Comparison of ENCODE assay signal across 8 cellular contexts in the genomic region with DNA sequence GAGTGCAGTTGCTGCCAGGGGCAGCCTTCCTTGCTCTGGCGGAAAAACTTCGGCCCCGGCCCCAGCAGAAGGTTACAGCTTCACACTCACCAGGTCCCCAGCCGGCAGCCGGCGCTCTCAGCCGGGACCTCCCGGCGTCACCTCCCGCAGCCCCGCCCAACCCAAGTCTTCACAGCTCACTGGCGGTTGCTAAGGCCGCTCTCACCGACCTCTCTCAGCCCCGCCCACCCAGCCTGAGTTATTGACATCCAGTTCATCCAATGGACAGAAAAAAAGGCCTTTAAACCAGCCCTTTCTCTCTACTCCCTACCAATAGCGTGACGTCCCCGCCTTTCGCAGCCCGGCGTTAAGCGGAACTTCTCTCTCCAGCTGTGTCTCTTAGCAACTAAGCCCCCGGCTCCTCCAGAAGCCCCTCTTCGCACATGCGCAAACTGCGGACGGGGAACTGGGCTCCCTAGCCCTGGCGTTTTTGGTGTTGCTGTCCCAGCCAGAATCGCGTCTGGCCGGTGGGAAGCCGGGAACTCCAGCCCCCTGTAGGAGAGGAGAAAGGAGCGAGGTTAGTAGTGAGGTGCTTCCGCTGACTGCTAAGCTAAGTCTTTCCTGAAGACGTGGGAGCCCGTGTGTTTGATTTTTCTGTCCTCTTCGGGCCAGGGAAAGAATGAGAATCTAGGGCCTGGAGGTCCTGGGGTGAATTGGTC. TPM values are rescaled to one million over a fixed set of nuclear protein-coding genes. Genes with fewer than 3 reads are reported as not detected.
A peak's percentile ranks its signal among the peaks of the same experiment; 100 is the strongest.
DNase-seq lines count a peak whose midpoint lies in the region; ATAC-seq and TF ChIP-seq lines count a peak whose summit lies in the region.

A gene (plus strand): TSS at position 376 of the 698 bp plus-strand sequence. CDS start 9,189 bp downstream, outside the sequence.

- in situ Hi-C loops in GM13977 (cut with MboI; ENCODE audit: low pct_unique_long_range_greater_than_20kb, low sequenced_read_pairs, unreplicated experiment), result no loop called here

- H3K36me3 ChIP-seq in upper lobe of left lung, result no peaks in the 10 kb centered on the region

- intact Hi-C loops in left cardiac atrium (cut with DNase I) (no loop called here), posterior cingulate gyrus (cut with DNase I) (loop anchor here (5.0 kb wide), 1 partner anchor 190 kb away; a partner anchor contains a TSS)

- WGBS in upper lobe of left lung, 2 donors, result 0 to 2% methylated on average over 21 to 37 of the region's 37 CpGs

- TF ChIP-seq CTCF in GM13977 (IDR thresholded peaks at IDR 0.05; ENCODE audit: extremely low read depth, insufficient read depth, missing control alignments), result peak; percentile 56
- TF ChIP-seq CTCF in upper lobe of left lung (IDR thresholded peaks at IDR 0.05), result peak in 2 of 6 experiments; percentile 9 to 11

- ATAC-seq in HG02885 (IDR thresholded peaks at IDR 0.05; ENCODE audit: poor library complexity, unreplicated experiment) (peak; percentile 99), left cardiac atrium (peak; percentile 99 to 100), upper lobe of left lung (ENCODE audit: low FRiP score in 2 of 2) (peak; percentile 100)

- DNase-seq in GM13977 (ENCODE audit: low spot score) (peak; percentile 95), NCI-H146 treated with DMSO at 0.1 percent for 48 hours (lab: John Stamatoyannopoulos, UW; ENCODE audit: unreplicated experiment) (peak; percentile 93), T-helper 1 cell (peak; percentile 95 to 99 (median 97)), amygdala (lab: John Stamatoyannopoulos, UW) (peak; percentile 47 to 99 (median 98)), left cardiac atrium (peak; percentile 98), posterior cingulate gyrus (peak; percentile 97 to 100 (median 99)), upper lobe of left lung (peak; percentile 96 to 99)

- H3K27ac ChIP-seq in upper lobe of left lung, result peak within 1 kb of the TSS; percentile 78 to 92 (median 86)

- H3K4me1 ChIP-seq in upper lobe of left lung, result peaks cover 0 to 23% (median 5%) of the 10 kb centered on the region in 4 donors

- peak in 3 of 4 donors; percentile 35 to 74 (median 58) for TF ChIP-seq POLR2A in upper lobe of left lung (IDR thresholded peaks at IDR 0.05)

- H3K4me3 ChIP-seq in upper lobe of left lung, result peak within 1 kb of the TSS; percentile 59 to 84 (median 72)

- TF ChIP-seq EP300 in upper lobe of left lung (IDR thresholded peaks at IDR 0.05), result no peak

- no peaks in the 10 kb centered on the region for H3K9me3 ChIP-seq in upper lobe of left lung

- H3K27me3 ChIP-seq in upper lobe of left lung, result no peaks in the 10 kb centered on the region

RNA-seq across cellular contexts. Expression of the gene that starts here (rescaled TPM):
- total RNA-seq in left cardiac atrium (1 to 10 TPM; 4.7 to 8.9 TPM), upper lobe of left lung (1 to 10 TPM; 2.7 to 8.5 (median 3.2) TPM)

Comparison
In these comparisons a context has a peak if more than half of its experiments do, and no peak if none do; other contexts are left out.
1. Peak in every context shown above with its lines: DNase-seq, ATAC-seq, H3K4me3 ChIP-seq and H3K27ac ChIP-seq.